1 cellular context compared by ENCODE assay signal in genomic region chr6:44079672-44080071, GRCh38.
A peak's percentile ranks its signal among the peaks of the same experiment; 100 is the strongest.
TF ChIP-seq lines count a peak whose summit lies in the region.

No MANE protein-coding gene starts in this region.

TF ChIP-seq in GM12878, 131 proteins besides CTCF, POLR2A, EP300 and RAD21:
- TF ChIP-seq ZNF24 (IDR thresholded peaks at IDR 0.05) (no peak), NR2C2 (IDR thresholded peaks at IDR 0.05; ENCODE audit: borderline replicate concordance, control insufficient read depth, insufficient read length, low read depth) (no peak), E2F8 (IDR thresholded peaks at IDR 0.05; ENCODE audit: low read depth, partially characterized antibody) (no peak), BHLHE40 (IDR thresholded peaks at IDR 0.05; ENCODE audit: borderline replicate concordance in 1 of 2, low read depth in 2 of 2, low read length in 1 of 2) (no peak), HDAC6 (IDR thresholded peaks at IDR 0.05; ENCODE audit: unreplicated experiment) (no peak), MEF2B (IDR thresholded peaks at IDR 0.05; ENCODE audit: partially characterized antibody, poor library complexity, severe bottlenecking) (peak; percentile 2), NRF1 (conservative IDR thresholded peaks at IDR 0.05; ENCODE audit: low read depth, low read length) (no peak)
TF ChIP-seq in GM12878: peak in this region for 1.
